25 cellular contexts compared by ENCODE assay signal in genomic region chr7:38207843-38208242, GRCh38.
"Had no signal": no experiment of that assay in that cellular context is flagged by ENCODE, and none has a peak within 500 bp of the region (broad histone marks: within the 10 kb centered on the region; RNA-seq: fewer than 3 reads in every experiment).

No MANE protein-coding gene starts in this region.

- H3K9me3 Mint-ChIP-seq: naive B cell; naive thymus-derived CD8-positive, alpha-beta T cell had no signal

- H3K36me3 ChIP-seq: gastrocnemius medialis had no signal

- H3K27me3 ChIP-seq: dorsolateral prefrontal cortex, esophagus muscularis mucosa, gastrocnemius medialis, heart right ventricle, left lung had no signal

- FAIRE-seq: endothelial cell of umbilical vein, islet of Langerhans, keratinocyte had no signal

- H3K27ac ChIP-seq: coronary artery, dorsolateral prefrontal cortex, esophagus muscularis mucosa, gastrocnemius medialis, heart right ventricle, left lung, lower lobe of right lung had no signal

- DNase-seq: dermis blood vessel endothelial cell; dorsolateral prefrontal cortex; effector CD4-positive, alpha-beta T cell; effector memory CD4-positive, alpha-beta T cell; foreskin fibroblast; foreskin melanocyte; gastrocnemius medialis; glutamatergic neuron; head of caudate nucleus; heart right ventricle; hippocampal formation; left cardiac atrium; left lung; left ventricle myocardium superior; lower lobe of right lung; mesenchymal stem cell; mucosa of descending colon; naive B cell; naive thymus-derived CD8-positive, alpha-beta T cell had no signal

- H3K27ac Mint-ChIP-seq: mesothelial cell of epicardium had no signal

- H3K9me3 ChIP-seq: esophagus muscularis mucosa, gastrocnemius medialis, heart right ventricle, left lung, lower lobe of right lung, mucosa of descending colon had no signal

- H3K4me3 ChIP-seq: coronary artery, dorsolateral prefrontal cortex, esophagus muscularis mucosa, gastrocnemius medialis, heart right ventricle, left lung, lower lobe of right lung, mucosa of descending colon had no signal

- ATAC-seq: gastrocnemius medialis; heart right ventricle; left cardiac atrium; left lung; left ventricle myocardium superior; lower lobe of right lung; mucosa of descending colon; naive thymus-derived CD8-positive, alpha-beta T cell had no signal

- H3K4me3 Mint-ChIP-seq: mesothelial cell of epicardium; naive B cell; naive thymus-derived CD8-positive, alpha-beta T cell had no signal

- H3K27me3 Mint-ChIP-seq: naive B cell; naive thymus-derived CD8-positive, alpha-beta T cell had no signal
